28 cellular contexts compared by ENCODE assay signal in genomic region chr10:130193033-130193432, GRCh38.
"Had no signal": no experiment of that assay in that cellular context is flagged by ENCODE, and none has a peak within 500 bp of the region (broad histone marks: within the 10 kb centered on the region; RNA-seq: fewer than 3 reads in every experiment).

No MANE protein-coding gene starts in this region.

- H3K27me3 ChIP-seq: ovary, testis, thyroid gland, upper lobe of left lung had no signal

- H3K27ac ChIP-seq: lower lobe of right lung, neutrophil, ovary, prostate gland, sigmoid colon, spleen, stomach, testis, thyroid gland, transverse colon, upper lobe of left lung had no signal

- H3K27ac Mint-ChIP-seq: stimulated activated naive B cell treated with anti-CD40 and anti-IgM and Interleukin-4, amounts not matched to agents 10 μg/mL and 1 μg/mL and 100 μg/mL, for 72 hours had no signal

- H3K9me3 ChIP-seq: lower lobe of right lung, neutrophil, ovary, prostate gland, sigmoid colon, spleen, stomach, testis, thyroid gland, transverse colon, upper lobe of left lung had no signal

- H3K4me3 Mint-ChIP-seq: stimulated activated naive B cell treated with anti-CD40 and anti-IgM and Interleukin-4, amounts not matched to agents 10 μg/mL and 1 μg/mL and 100 μg/mL, for 72 hours had no signal

- FAIRE-seq: keratinocyte, small intestine had no signal

- DNase-seq: head of caudate nucleus; hippocampal formation; kidney glomerular epithelial cell; left cardiac atrium; left ventricle myocardium superior; lower lobe of right lung; mammary epithelial cell; mesenchymal stem cell; naive thymus-derived CD8-positive, alpha-beta T cell; occipital lobe; ovary; retina; right cardiac atrium; sigmoid colon; small intestine; spleen; stimulated activated CD4-positive, alpha-beta T cell treated with anti-CD3 and anti-CD28 coated beads, Interleukin-4, amount 100 ng/mL, for 24 hours; stimulated activated CD8-positive, alpha-beta memory T cell treated with anti-CD3 and anti-CD28 coated beads, Interleukin-4, amount 100 ng/mL, for 48 hours; stimulated activated naive B cell treated with anti-CD40 and anti-IgM and Interleukin-4, amounts not matched to agents 10 μg/mL and 1 μg/mL and 100 μg/mL, for 72 hours; stimulated activated naive CD8-positive, alpha-beta T cell treated with anti-CD3 and anti-CD28 coated beads, Interleukin-15, Interleukin-2, amounts not matched to agents 100 U/mL and 50 U/mL, for 24 hours; stomach; testis; thyroid gland; transverse colon had no signal

- H3K36me3 ChIP-seq: lower lobe of right lung, neutrophil, ovary, prostate gland, sigmoid colon, thyroid gland, transverse colon, upper lobe of left lung had no signal

- H3K4me3 ChIP-seq: lower lobe of right lung, ovary, prostate gland, sigmoid colon, spleen, stomach, testis, thyroid gland, transverse colon, upper lobe of left lung had no signal

- H3K9me3 Mint-ChIP-seq: naive thymus-derived CD8-positive, alpha-beta T cell had no signal
